20 cellular contexts compared by ENCODE assay signal in genomic region chr1:177173976-177174375, GRCh38. TPM values are rescaled to one million over a fixed set of nuclear protein-coding genes. Genes with fewer than 3 reads are reported as not detected.
"Had no signal": no experiment of that assay in that cellular context is flagged by ENCODE, and none has a peak within 500 bp of the region (broad histone marks: within the 10 kb centered on the region; RNA-seq: fewer than 3 reads in every experiment).

No MANE protein-coding gene starts in this region.

- H3K36me3 Mint-ChIP-seq: T-cell had no signal

- H3K27ac ChIP-seq: RWPE1 had no signal

- H3K9ac ChIP-seq: SK-N-SH had no signal

- ATAC-seq: T-cell had no signal

- H3K4me2 ChIP-seq: SK-N-SH had no signal

- DNase-seq: IMR-90, NCI-H1092, NCI-H1105 treated with DMSO at 0.1 percent for 48 hours, NCI-H1417 treated with DMSO at 0.1 percent for 48 hours, NCI-H146, NCI-H1694 treated with DMSO at 0.1 percent for 48 hours, NCI-H1930, NCI-H2081, NCI-H2107, NCI-H2227 treated with DMSO at 0.1 percent for 48 hours, NCI-H524 treated with DMSO at 0.1 percent for 48 hours, SHP77, SK-N-SH, SW 1271, T-cell had no signal

- H3K4me3 Mint-ChIP-seq: T-cell had no signal

- H3K27ac Mint-ChIP-seq: T-cell had no signal

- H3K9me3 ChIP-seq: SK-N-SH had no signal

RNA-seq across cellular contexts. Expression of gene BRINP2, which starts 3.2 kb away (rescaled TPM):
- total RNA-seq: HT-29, IMR-90, MCF 10A, SK-MEL-5 had no signal
- polyA plus RNA-seq: IMR-90 had no signal

RNA-seq across cellular contexts. Expression of gene ASTN1, which starts 9.5 kb away (rescaled TPM):
- total RNA-seq: HT-29, LHCN-M2, MCF 10A, SK-MEL-5 had no signal
